Comparison of ENCODE assay signal across 9 cellular contexts in the genomic region with DNA sequence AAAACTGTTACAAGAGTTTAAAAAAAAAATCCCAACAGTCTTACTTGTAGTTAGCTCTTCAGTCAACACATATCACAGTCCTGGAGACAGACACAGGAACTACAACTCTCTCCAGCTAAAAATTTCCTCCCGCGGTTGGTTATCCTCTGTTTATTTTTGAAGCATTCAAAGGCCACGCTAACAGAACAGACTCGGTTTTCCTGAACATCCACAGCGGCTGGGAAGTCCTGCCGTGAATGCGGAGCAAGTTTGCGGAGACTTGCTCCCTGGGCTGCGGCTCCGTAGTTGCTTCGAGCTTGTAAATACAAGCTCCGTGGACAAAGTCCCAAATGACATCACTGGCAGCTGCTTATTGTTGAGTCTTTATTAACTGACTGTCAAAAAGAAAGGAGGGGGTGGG. TPM values are rescaled to one million over a fixed set of nuclear protein-coding genes. Genes with fewer than 3 reads are reported as not detected.
DNase-seq lines count a peak whose midpoint lies in the region; ATAC-seq, FAIRE-seq and TF ChIP-seq lines count a peak whose summit lies in the region.
"Had no signal": no experiment of that assay in that cellular context is flagged by ENCODE, and none has a peak within 500 bp of the region (broad histone marks: within the 10 kb centered on the region; RNA-seq: fewer than 3 reads in every experiment).

A gene (minus strand): TSS at position 292 of the 400 bp plus-strand sequence. CDS start 50,937 bp downstream, outside the sequence.

- H3K4me1 ChIP-seq in keratinocyte (ENCODE audit: control insufficient read depth, extremely low read depth, insufficient read depth, low read length) (peaks cover 21% of the 10 kb centered on the region), gastrocnemius medialis (peaks cover 0 to 9% of the 10 kb centered on the region in 2 donors)

- TF ChIP-seq CTCF in bronchial epithelial cell (IDR thresholded peaks at IDR 0.05; ENCODE audit: insufficient read depth, low read length, severe bottlenecking) (no peak), keratinocyte (optimal IDR thresholded peaks at IDR 0.05 in 1 of 3, IDR thresholded peaks at IDR 0.05 in 1 of 3, conservative IDR thresholded peaks at IDR 0.05 in 1 of 3; ENCODE audit: extremely low read depth in 1 of 3, insufficient read depth in 2 of 3, low read length in 3 of 3) (peak in 1 of 3 experiments; percentile 19), gastrocnemius medialis (IDR thresholded peaks at IDR 0.05 in 4 of 5, conservative IDR thresholded peaks at IDR 0.05 in 1 of 5) (no peak)
- TF ChIP-seq CTCF in CD4-positive, alpha-beta T cell (IDR thresholded peaks at IDR 0.05), result no peak

- dilution Hi-C loops in keratinocyte (cut with MboI; ENCODE audit: extremely low pct_ligation_motif_present, low sequenced_read_pairs), result no loop called here

- peak within 1 kb of the TSS; percentile 8 for H3K9ac ChIP-seq in keratinocyte (ENCODE audit: control insufficient read depth, extremely low read depth, insufficient read depth, low read length)

- H4K20me1 ChIP-seq in keratinocyte (ENCODE audit: control insufficient read depth, extremely low read depth, insufficient read depth, low read length), result no peaks in the 10 kb centered on the region

- peaks cover 31% of the 10 kb centered on the region for H3K27me3 Mint-ChIP-seq in CD4-positive, alpha-beta T cell

- H3K27me3 ChIP-seq in bronchial epithelial cell (ENCODE audit: control insufficient read depth, insufficient read depth, low read length) (no peaks in the 10 kb centered on the region), keratinocyte (ENCODE audit: control insufficient read depth, extremely low read depth, insufficient read depth, low read length) (no peaks in the 10 kb centered on the region), gastrocnemius medialis (no peaks in the 10 kb centered on the region)
- peaks cover 4% of the 10 kb centered on the region for H3K27me3 ChIP-seq in CD4-positive, alpha-beta T cell (ENCODE audit: control insufficient read depth, insufficient read depth, low read length)
- H3K27me3 ChIP-seq: ovary had no signal

- peak within 1 kb of the TSS; percentile 54 for H3K4me2 ChIP-seq in keratinocyte (ENCODE audit: control insufficient read depth, extremely low read depth, insufficient read depth, low read depth, low read length)

- H3K4me3 Mint-ChIP-seq in CD4-positive, alpha-beta T cell, result no peak within 1 kb of the TSS

- H3K9me3 Mint-ChIP-seq in CD4-positive, alpha-beta T cell, result no peaks in the 10 kb centered on the region

- peak within 1 kb of the TSS; percentile 25 for H3K27ac ChIP-seq in keratinocyte (ENCODE audit: control insufficient read depth, insufficient read depth, low read length)
- no peak within 1 kb of the TSS for H3K27ac ChIP-seq in gastrocnemius medialis
- no peak within 1 kb of the TSS for H3K27ac ChIP-seq in CD4-positive, alpha-beta T cell (ENCODE audit: low read depth, low read length)
- H3K27ac ChIP-seq: ovary had no signal

- no peaks in the 10 kb centered on the region for H3K9me1 ChIP-seq in keratinocyte (ENCODE audit: control insufficient read depth, extremely low read depth, insufficient read depth, low read length)

- CTCF ChIA-PET in HEK293T (lab: Yijun Ruan, JAX), result interaction anchor here (0.5 to 1.2 kb wide), 4 partner anchors 35 to 397 kb away, joined by 3 to 5 read pairs (median 4); no protein-coding TSS in a partner anchor
- CTCF ChIA-PET in CD4-positive, alpha-beta T cell (lab: Charles Lee), result no interaction called here

- POLR2A ChIA-PET in HEK293T (lab: Yijun Ruan, JAX), result interaction anchor here (1.2 kb wide), 1 partner anchor 126 kb away, joined by 3 read pairs; no protein-coding TSS in a partner anchor
- POLR2A ChIA-PET in CD4-positive, alpha-beta T cell (lab: Charles Lee), result no interaction called here

- H3K27ac Mint-ChIP-seq in CD4-positive, alpha-beta T cell, result no peak within 1 kb of the TSS

- FAIRE-seq in bronchial epithelial cell (lab: Jason Lieb, UNC), result no peak
- FAIRE-seq in keratinocyte (lab: Jason Lieb, UNC), result no peak

- H3K4me1 Mint-ChIP-seq in CD4-positive, alpha-beta T cell (ENCODE audit: low read depth), result no peaks in the 10 kb centered on the region

- no peak for TF ChIP-seq POLR2A in gastrocnemius medialis (IDR thresholded peaks at IDR 0.05)

- H3K4me3 ChIP-seq in bronchial epithelial cell (ENCODE audit: low read depth, low read length), result peak within 1 kb of the TSS; percentile 23
- H3K4me3 ChIP-seq in keratinocyte (ENCODE audit: control insufficient read depth in 2 of 3, extremely low read depth in 1 of 3, insufficient read depth in 2 of 3, low read depth in 1 of 3, low read length in 3 of 3), result peak within 1 kb of the TSS in 2 of 3 experiments; percentile 38
- peak within 1 kb of the TSS; percentile 18 to 41 (median 28) for H3K4me3 ChIP-seq in gastrocnemius medialis
- H3K4me3 ChIP-seq: ovary had no signal

- no peaks in the 10 kb centered on the region for H3K36me3 Mint-ChIP-seq in CD4-positive, alpha-beta T cell (ENCODE audit: low read depth)

- no peaks in the 10 kb centered on the region for H3K9me3 ChIP-seq in keratinocyte (ENCODE audit: control insufficient read depth, low read depth, low read length)
- no peaks in the 10 kb centered on the region for H3K9me3 ChIP-seq in gastrocnemius medialis
- H3K9me3 ChIP-seq in CD4-positive, alpha-beta T cell (ENCODE audit: control insufficient read depth, low read length), result no peaks in the 10 kb centered on the region
- H3K9me3 ChIP-seq: ovary had no signal

- DNase-seq in HEK293T (ENCODE audit: extremely low spot score) (peak; percentile 22), bronchial epithelial cell (ENCODE audit: low read depth) (peak; percentile 68), keratinocyte (ENCODE audit: low read depth, low spot score) (no peak), gastrocnemius medialis (no peak), NCI-H128 (lab: John Stamatoyannopoulos, UW; ENCODE audit: unreplicated experiment) (no peak), NCI-H2171 (lab: John Stamatoyannopoulos, UW) (no peak)
- no peak for DNase-seq in CD4-positive, alpha-beta T cell

- ATAC-seq in gastrocnemius medialis (peak in 1 of 2 donors; percentile 22), GM19351 (IDR thresholded peaks at IDR 0.05; ENCODE audit: unreplicated experiment) (no peak)
- ATAC-seq in CD4-positive, alpha-beta T cell (ENCODE audit: poor library complexity), result no peak

- no peaks in the 10 kb centered on the region for H3K36me3 ChIP-seq in bronchial epithelial cell (ENCODE audit: control insufficient read depth, insufficient read depth, low read length)
- peaks cover 0 to 5% of the 10 kb centered on the region in 2 experiments for H3K36me3 ChIP-seq in keratinocyte (ENCODE audit: control insufficient read depth in 2 of 2, extremely low read depth in 1 of 2, insufficient read depth in 2 of 2, low read length in 2 of 2)
- no peaks in the 10 kb centered on the region for H3K36me3 ChIP-seq in gastrocnemius medialis
- H3K36me3 ChIP-seq: ovary had no signal

- H2AFZ ChIP-seq in keratinocyte (ENCODE audit: control insufficient read depth, low read length), result no peak within 1 kb of the TSS

- intact Hi-C loops in gastrocnemius medialis (cut with DNase I; ENCODE audit: low total_unique reads), result loop anchor here (10.0 kb wide), 1 partner anchor 217 kb away; no protein-coding TSS in a partner anchor
- intact Hi-C loops in CD4-positive, alpha-beta T cell (cut with DNase I, micrococcal nuclease), result no loop called here

- H3K79me2 ChIP-seq in keratinocyte (ENCODE audit: control insufficient read depth, insufficient read depth, low read length), result no peaks in the 10 kb centered on the region

- in situ Hi-C loops in gastrocnemius medialis (cut with MboI; ENCODE audit: low sequenced_read_pairs in 4 of 4), result no loop called here

TF ChIP-seq in HEK293T, 16 proteins besides CTCF, POLR2A, EP300 and RAD21:
- no peak for TF ChIP-seq L3MBTL2 (conservative IDR thresholded peaks at IDR 0.05)
- no peak for TF ChIP-seq FOXM1 (IDR thresholded peaks at IDR 0.05; ENCODE audit: borderline replicate concordance)
- TF ChIP-seq SUZ12 (IDR thresholded peaks at IDR 0.05), result no peak

RNA-seq across cellular contexts. Expression of the gene that starts here (rescaled TPM):
- 0.26 and 1.4 TPM in 2 replicates for total RNA-seq in bronchial epithelial cell
- 3.0 to 3.6 TPM (median 3.1 TPM) in 3 replicates for polyA plus RNA-seq in keratinocyte
- polyA plus RNA-seq in keratinocyte (2011; ENCODE audit: low read depth), result 11.4 TPM
- polyA plus RNA-seq in keratinocyte (2011; cell fraction: cytosol; rRNA removed), result 1.7 and 2.7 TPM in 2 replicates
- 5.8 and 6.9 TPM in 2 replicates for polyA plus RNA-seq in keratinocyte (2011; cell fraction: nucleus; rRNA removed)
- polyA plus RNA-seq in keratinocyte (2012; ENCODE audit: low replicate concordance), result 2.2 and 2.7 TPM in 2 replicates
- 2.2 to 13.1 TPM (median 5.4 TPM) in 3 replicates for polyA minus RNA-seq in keratinocyte
- 2.3 TPM for polyA minus RNA-seq in keratinocyte (2011; cell fraction: cytosol; rRNA and poly(A)+ RNA removed)
- 11.5 and 25.8 TPM in 2 replicates for polyA minus RNA-seq in keratinocyte (2011; cell fraction: nucleus; rRNA and poly(A)+ RNA removed)
- total RNA-seq in gastrocnemius medialis, result under 1 TPM; 0.03 to 0.55 (median 0.33) TPM
- not detected for total RNA-seq in CD4-positive, alpha-beta T cell

Comparison
In these comparisons a context has a peak if more than half of its experiments do, and no peak if none do; other contexts are left out.
1. DNase-seq: peak in HEK293T (single experiment) and bronchial epithelial cell (single experiment); none in keratinocyte (single experiment), gastrocnemius medialis (0 of 2), CD4-positive, alpha-beta T cell (0 of 10), NCI-H128 (single experiment) and NCI-H2171 (single experiment).
2. Peak in every context shown above with its lines, with median percentiles within 50 percentile points of each other: H3K4me3 ChIP-seq.